ENCODE assay signal across 23 cellular contexts in the genomic region with DNA sequence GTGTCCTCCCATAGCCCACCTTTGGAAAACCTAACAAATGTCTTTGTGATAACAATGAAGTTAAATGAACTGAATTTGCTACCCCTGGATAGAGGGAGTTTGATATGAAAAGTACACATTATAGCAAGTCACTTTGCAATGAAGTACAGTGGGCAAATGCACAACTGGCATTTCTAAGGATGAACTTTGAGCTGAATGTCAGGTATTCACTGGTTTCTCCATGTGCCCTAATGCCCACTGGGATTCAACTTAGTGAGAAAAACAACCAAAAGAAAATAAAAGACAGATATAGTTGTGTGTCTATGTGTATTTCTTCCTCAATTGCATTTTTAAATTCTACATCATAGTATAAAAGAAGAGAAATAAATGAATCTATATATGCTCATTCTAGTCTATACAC. TPM values are rescaled to one million over a fixed set of nuclear protein-coding genes. Genes with fewer than 3 reads are reported as not detected.
DNase-seq lines count a peak whose midpoint lies in the region; ATAC-seq and TF ChIP-seq lines count a peak whose summit lies in the region.
"Had no signal": no experiment of that assay in that cellular context is flagged by ENCODE, and none has a peak within 500 bp of the region (broad histone marks: within the 10 kb centered on the region; RNA-seq: fewer than 3 reads in every experiment).

No MANE protein-coding gene starts in this region.

- peaks cover 0 to 9% (median 1%) of the 10 kb centered on the region in 4 donors for H3K4me1 ChIP-seq in liver (ENCODE audit: control insufficient read depth in 4 of 4, insufficient read depth in 4 of 4, low read length in 3 of 4)
- H3K4me1 ChIP-seq in osteoblast (ENCODE audit: insufficient read depth, low read length) = peaks cover 9% of the 10 kb centered on the region
- H3K4me1 ChIP-seq: A549, BE2C, BLaER1 had no signal

- no peaks in the 10 kb centered on the region for H4K20me1 ChIP-seq in osteoblast (ENCODE audit: insufficient read depth, low read length)
- H4K20me1 ChIP-seq: BLaER1 had no signal

- H3K36me3 ChIP-seq in liver (ENCODE audit: control insufficient read depth in 4 of 4, insufficient read depth in 3 of 4, low read depth in 1 of 4, low read length in 3 of 4) (no peaks in the 10 kb centered on the region), osteoblast (ENCODE audit: insufficient read depth, low read length) (peaks cover 3% of the 10 kb centered on the region)
- H3K36me3 ChIP-seq: BE2C had no signal

- H3K4me3 Mint-ChIP-seq in progenitor cell of endocrine pancreas (ENCODE audit: low read depth) = no peak overlapping the region
- H3K4me3 Mint-ChIP-seq: CD14-positive monocyte; CD4-positive, alpha-beta memory T cell; CD4-positive, CD25-positive, alpha-beta regulatory T cell; CD8-positive, alpha-beta memory T cell had no signal

- TF ChIP-seq RAD21 in liver (IDR thresholded peaks at IDR 0.05) = no peak

- H3K27me3 ChIP-seq in liver (ENCODE audit: control insufficient read depth in 4 of 4, insufficient read depth in 4 of 4, low read length in 3 of 4) (no peaks in the 10 kb centered on the region), osteoblast (ENCODE audit: insufficient read depth, low read length) (no peaks in the 10 kb centered on the region)
- H3K27me3 ChIP-seq: BE2C, BLaER1 had no signal

- H3K27me3 Mint-ChIP-seq in progenitor cell of endocrine pancreas = no peaks in the 10 kb centered on the region
- H3K27me3 Mint-ChIP-seq: CD4-positive, alpha-beta memory T cell; CD4-positive, CD25-positive, alpha-beta regulatory T cell; CD8-positive, alpha-beta memory T cell had no signal

- H2AFZ ChIP-seq in osteoblast (ENCODE audit: low read length) = no peak overlapping the region

- H3K4me1 Mint-ChIP-seq in progenitor cell of endocrine pancreas (ENCODE audit: low read depth) = no peaks in the 10 kb centered on the region
- H3K4me1 Mint-ChIP-seq: CD4-positive, alpha-beta memory T cell; CD8-positive, alpha-beta memory T cell had no signal

- peaks cover 28% of the 10 kb centered on the region for H3K36me3 Mint-ChIP-seq in progenitor cell of endocrine pancreas (ENCODE audit: insufficient read depth)

- ATAC-seq in left lobe of liver = peak; percentile 82
- ATAC-seq: A549, GM12878 had no signal

- H3K79me2 ChIP-seq in osteoblast (ENCODE audit: insufficient read depth, low read length) = no peaks in the 10 kb centered on the region

- H3K9me3 ChIP-seq in liver (ENCODE audit: control insufficient read depth in 4 of 4, low read length in 3 of 4) (no peaks in the 10 kb centered on the region), osteoblast (ENCODE audit: low read depth, low read length) (no peaks in the 10 kb centered on the region)
- H3K9me3 ChIP-seq: A549, BE2C had no signal

- H3K4me2 ChIP-seq in osteoblast (ENCODE audit: insufficient read depth, low read length) = no peak overlapping the region
- H3K4me2 ChIP-seq: A549, BLaER1 had no signal

- DNase-seq in left lobe of liver (ENCODE audit: low spot score) = no peak
- no peak for DNase-seq in progenitor cell of endocrine pancreas (ENCODE audit: low spot score, unreplicated experiment)
- DNase-seq in NCI-H524 (lab: John Stamatoyannopoulos, UW) = no peak
- DNase-seq in osteoblast (ENCODE audit: insufficient read length, low spot score, missing footprints) = no peak
- DNase-seq: BE2C; C1 segment of cervical spinal cord; CD4-positive, alpha-beta memory T cell; CD4-positive, CD25-positive, alpha-beta regulatory T cell; CD8-positive, alpha-beta memory T cell; COR-L47; DMS 273 treated with DMSO at 0.1 percent for 48 hours; DMS153; DMS53; DMS79; DND-41; EL; GDM1 had no signal

- H3K27ac ChIP-seq in liver (ENCODE audit: low read depth in 1 of 2, low read length in 2 of 2) (no peak overlapping the region), osteoblast (ENCODE audit: low read depth, low read length) (no peak overlapping the region)
- H3K27ac ChIP-seq: 22Rv1, A549, BLaER1 had no signal

- peak overlapping the region; percentile 68 for H3K27ac Mint-ChIP-seq in progenitor cell of endocrine pancreas
- H3K27ac Mint-ChIP-seq: CD4-positive, alpha-beta memory T cell; CD4-positive, CD25-positive, alpha-beta regulatory T cell; CD8-positive, alpha-beta memory T cell had no signal

- H3K4me3 ChIP-seq in liver (ENCODE audit: low read depth in 1 of 3, low read length in 3 of 3) = no peak overlapping the region
- H3K4me3 ChIP-seq in osteoblast (ENCODE audit: insufficient read depth, low read length) = no peak overlapping the region
- H3K4me3 ChIP-seq: A549, BLaER1, GM12878 had no signal

- peaks cover 13% of the 10 kb centered on the region for H3K9me3 Mint-ChIP-seq in progenitor cell of endocrine pancreas (ENCODE audit: low read depth)
- H3K9me3 Mint-ChIP-seq: CD4-positive, alpha-beta memory T cell; CD4-positive, CD25-positive, alpha-beta regulatory T cell; CD8-positive, alpha-beta memory T cell had no signal

- H3K9ac ChIP-seq in liver (ENCODE audit: low read depth in 1 of 2, low read length in 2 of 2) = no peak overlapping the region
- H3K9ac ChIP-seq: BLaER1 had no signal

- TF ChIP-seq CTCF in liver (IDR thresholded peaks at IDR 0.05; ENCODE audit: low read depth, low read length, missing input control) = no peak
- no peak for TF ChIP-seq CTCF in progenitor cell of endocrine pancreas (IDR thresholded peaks at IDR 0.05; ENCODE audit: unreplicated experiment)
- no peak for TF ChIP-seq CTCF in osteoblast (IDR thresholded peaks at IDR 0.05; ENCODE audit: extremely low read depth, low read depth, low read length)

TF ChIP-seq in liver, 16 proteins besides CTCF, POLR2A, EP300 and RAD21:
- TF ChIP-seq EGR1 (IDR thresholded peaks at IDR 0.05; ENCODE audit: low read depth in 2 of 2) (no peak), RXRA (IDR thresholded peaks at IDR 0.05) (no peak), HNF4A (conservative IDR thresholded peaks at IDR 0.05) (peak; percentile 52 to 66), JUND (IDR thresholded peaks at IDR 0.05) (no peak), TAF1 (conservative IDR thresholded peaks at IDR 0.05) (no peak)
- TF ChIP-seq, protein P1, sequence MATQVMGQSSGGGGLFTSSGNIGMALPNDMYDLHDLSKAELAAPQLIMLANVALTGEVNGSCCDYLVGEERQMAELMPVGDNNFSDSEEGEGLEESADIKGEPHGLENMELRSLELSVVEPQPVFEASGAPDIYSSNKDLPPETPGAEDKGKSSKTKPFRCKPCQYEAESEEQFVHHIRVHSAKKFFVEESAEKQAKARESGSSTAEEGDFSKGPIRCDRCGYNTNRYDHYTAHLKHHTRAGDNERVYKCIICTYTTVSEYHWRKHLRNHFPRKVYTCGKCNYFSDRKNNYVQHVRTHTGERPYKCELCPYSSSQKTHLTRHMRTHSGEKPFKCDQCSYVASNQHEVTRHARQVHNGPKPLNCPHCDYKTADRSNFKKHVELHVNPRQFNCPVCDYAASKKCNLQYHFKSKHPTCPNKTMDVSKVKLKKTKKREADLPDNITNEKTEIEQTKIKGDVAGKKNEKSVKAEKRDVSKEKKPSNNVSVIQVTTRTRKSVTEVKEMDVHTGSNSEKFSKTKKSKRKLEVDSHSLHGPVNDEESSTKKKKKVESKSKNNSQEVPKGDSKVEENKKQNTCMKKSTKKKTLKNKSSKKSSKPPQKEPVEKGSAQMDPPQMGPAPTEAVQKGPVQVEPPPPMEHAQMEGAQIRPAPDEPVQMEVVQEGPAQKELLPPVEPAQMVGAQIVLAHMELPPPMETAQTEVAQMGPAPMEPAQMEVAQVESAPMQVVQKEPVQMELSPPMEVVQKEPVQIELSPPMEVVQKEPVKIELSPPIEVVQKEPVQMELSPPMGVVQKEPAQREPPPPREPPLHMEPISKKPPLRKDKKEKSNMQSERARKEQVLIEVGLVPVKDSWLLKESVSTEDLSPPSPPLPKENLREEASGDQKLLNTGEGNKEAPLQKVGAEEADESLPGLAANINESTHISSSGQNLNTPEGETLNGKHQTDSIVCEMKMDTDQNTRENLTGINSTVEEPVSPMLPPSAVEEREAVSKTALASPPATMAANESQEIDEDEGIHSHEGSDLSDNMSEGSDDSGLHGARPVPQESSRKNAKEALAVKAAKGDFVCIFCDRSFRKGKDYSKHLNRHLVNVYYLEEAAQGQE (IDR thresholded peaks at IDR 0.05) = no peak

RNA-seq across cellular contexts. Expression of a gene that starts 51.0 kb away (rescaled TPM):
- total RNA-seq in left lobe of liver (5.3 TPM), liver (10 to 100 TPM in 1 of 2 donors, 1 to 10 TPM in 1; 5.9 to 17.8 TPM), progenitor cell of endocrine pancreas (136 and 146 TPM in 2 replicates), osteoblast (107 and 123 TPM in 2 replicates)
- 1 to 10 TPM; 5.7 to 6.0 TPM for polyA plus RNA-seq in liver
